8 cellular contexts compared by ENCODE assay signal in genomic region chr19:52527954-52528326, GRCh38. TPM values are rescaled to one million over a fixed set of nuclear protein-coding genes. Genes with fewer than 3 reads are reported as not detected.
DNase-seq lines count a peak whose midpoint lies in the region; ATAC-seq and TF ChIP-seq lines count a peak whose summit lies in the region.

No MANE protein-coding gene starts in this region.

- H3K36me3 Mint-ChIP-seq in activated CD4-positive, alpha-beta memory T cell treated with anti-CD3 and anti-CD28 coated beads for 36 hours, result peaks cover 19% of the 10 kb centered on the region

- intact Hi-C loops in activated CD4-positive, alpha-beta memory T cell treated with anti-CD3 and anti-CD28 coated beads for 36 hours (cut with micrococcal nuclease), result loop anchor here (1.0 to 5.0 kb wide), 11 partner anchors 7 to 631 kb away; partner anchors contain the start of genes ZNF160, ZNF347, ZNF528 and ZNF611

- H3K27ac Mint-ChIP-seq in activated CD4-positive, alpha-beta memory T cell treated with anti-CD3 and anti-CD28 coated beads for 36 hours, result peak overlapping the region; percentile 92

- TF ChIP-seq CTCF in neutrophil (IDR thresholded peaks at IDR 0.05), result no peak

- peaks cover 19% of the 10 kb centered on the region in 2 experiments for H3K4me1 ChIP-seq in neutrophil (ENCODE audit: control insufficient read depth in 1 of 2, insufficient read depth in 1 of 2, low read depth in 1 of 2, low read length in 1 of 2)

- H3K27me3 Mint-ChIP-seq in activated CD4-positive, alpha-beta memory T cell treated with anti-CD3 and anti-CD28 coated beads for 36 hours, result no peaks in the 10 kb centered on the region

- POLR2A ChIA-PET in activated CD4-positive, alpha-beta memory T cell treated with anti-CD3 and anti-CD28 coated beads for 36 hours (lab: Charles Lee), result no interaction called here

- H3K27me3 ChIP-seq in neutrophil, result no peaks in the 10 kb centered on the region

- peak; percentile 11 for DNase-seq in activated CD4-positive, alpha-beta memory T cell treated with anti-CD3 and anti-CD28 coated beads for 36 hours
- DNase-seq in foreskin melanocyte, result peak; percentile 0
- DNase-seq in middle frontal gyrus (ENCODE audit: extremely low spot score, low spot score), result no peak
- DNase-seq in RKO (ENCODE audit: low spot score), result no peak

- ATAC-seq in GM18502 (IDR thresholded peaks at IDR 0.05; ENCODE audit: poor library complexity, unreplicated experiment), result peak; percentile 34
- peak; percentile 8 for ATAC-seq in HG02981 (IDR thresholded peaks at IDR 0.05; ENCODE audit: unreplicated experiment)
- no peak for ATAC-seq in GM18873 (IDR thresholded peaks at IDR 0.05; ENCODE audit: low FRiP score, unreplicated experiment)

- peak overlapping the region; percentile 96 for H3K4me3 Mint-ChIP-seq in activated CD4-positive, alpha-beta memory T cell treated with anti-CD3 and anti-CD28 coated beads for 36 hours

- H3K4me1 Mint-ChIP-seq in activated CD4-positive, alpha-beta memory T cell treated with anti-CD3 and anti-CD28 coated beads for 36 hours (ENCODE audit: low read depth), result peaks cover 19% of the 10 kb centered on the region

- CTCF ChIA-PET in activated CD4-positive, alpha-beta memory T cell treated with anti-CD3 and anti-CD28 coated beads for 36 hours (lab: Charles Lee), result no interaction called here

- peaks cover 7% of the 10 kb centered on the region for H3K9me3 ChIP-seq in neutrophil

- H3K9me3 Mint-ChIP-seq in activated CD4-positive, alpha-beta memory T cell treated with anti-CD3 and anti-CD28 coated beads for 36 hours, result peaks cover 3% of the 10 kb centered on the region

- peak overlapping the region; percentile 91 for H3K27ac ChIP-seq in neutrophil

- peak overlapping the region; percentile 86 to 91 for H3K4me3 ChIP-seq in neutrophil (ENCODE audit: low read depth in 1 of 2, low read length in 1 of 2)

- H3K36me3 ChIP-seq in neutrophil, result no peaks in the 10 kb centered on the region

RNA-seq across cellular contexts. Expression of gene ZNF808, which starts 0.5 kb away (rescaled TPM):
- total RNA-seq in activated CD4-positive, alpha-beta memory T cell treated with anti-CD3 and anti-CD28 coated beads for 36 hours, result 10 to 100 TPM; 31.8 to 32.9 TPM

RNA-seq across cellular contexts. Expression of gene ZNF701, which starts 42.1 kb away (rescaled TPM):
- total RNA-seq in activated CD4-positive, alpha-beta memory T cell treated with anti-CD3 and anti-CD28 coated beads for 36 hours, result 10 to 100 TPM; 19.9 to 22.7 TPM

Comparison
In these comparisons a context has a peak if more than half of its experiments do, and no peak if none do; other contexts are left out.
1. DNase-seq: peak in activated CD4-positive, alpha-beta memory T cell treated with anti-CD3 and anti-CD28 coated beads for 36 hours (single experiment) and foreskin melanocyte (single experiment); none in middle frontal gyrus (single experiment) and RKO (single experiment).